In the genomic region with DNA sequence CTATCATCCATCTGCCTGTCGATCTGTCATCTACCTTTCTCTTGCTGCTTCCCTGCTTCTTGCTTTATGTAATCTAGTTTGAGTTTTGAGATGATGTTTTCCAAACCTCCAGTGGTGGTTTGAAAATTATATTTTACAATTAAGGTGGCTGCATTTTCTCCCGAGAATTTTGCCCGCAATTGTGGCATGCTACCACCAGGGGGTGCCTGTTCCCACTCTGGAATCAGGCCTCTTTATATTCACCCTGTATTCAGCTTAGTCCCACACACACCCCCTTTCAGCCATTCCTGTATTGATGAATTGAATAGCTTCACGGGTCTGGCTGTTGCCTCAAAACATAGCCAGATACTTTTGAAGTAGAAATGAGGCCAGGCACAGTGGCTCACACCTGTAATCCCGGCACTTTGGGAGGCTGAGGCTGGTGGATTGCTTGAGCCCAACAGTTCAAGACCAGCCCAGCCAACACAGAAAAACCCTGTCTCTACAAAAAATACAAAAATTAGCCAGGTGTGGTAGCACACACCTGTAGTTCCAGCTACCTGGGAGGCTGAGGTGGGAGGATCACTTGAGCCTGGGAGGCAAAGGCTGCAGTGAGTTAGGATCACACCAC, we compare ENCODE assay signal across 10 cellular contexts. TPM values are rescaled to one million over a fixed set of nuclear protein-coding genes. Genes with fewer than 3 reads are reported as not detected.
A peak's percentile ranks its signal among the peaks of the same experiment; 100 is the strongest.
DNase-seq lines count a peak whose midpoint lies in the region; ATAC-seq and TF ChIP-seq lines count a peak whose summit lies in the region.
"Had no signal": no experiment of that assay in that cellular context is flagged by ENCODE, and none has a peak within 500 bp of the region (broad histone marks: within the 10 kb centered on the region; RNA-seq: fewer than 3 reads in every experiment).

No MANE protein-coding gene starts in this region.

- no peak overlapping the region for H3K4me3 ChIP-seq in fibroblast of mammary gland (ENCODE audit: control insufficient read depth, low read depth, low read length)
- H3K4me3 ChIP-seq: left lung, thyroid gland had no signal

- no peak overlapping the region for H3K4me3 Mint-ChIP-seq in type B pancreatic cell

- TF ChIP-seq CTCF in fibroblast of mammary gland (conservative IDR thresholded peaks at IDR 0.05; ENCODE audit: control insufficient read depth, insufficient read depth, low read depth, low read length) (peak; percentile 68), type B pancreatic cell (conservative IDR thresholded peaks at IDR 0.05) (peak; percentile 76), omental fat pad (IDR thresholded peaks at IDR 0.05) (no peak)

- peaks cover 5% of the 10 kb centered on the region for H3K9me3 Mint-ChIP-seq in type B pancreatic cell

- no peaks in the 10 kb centered on the region for H3K4me1 Mint-ChIP-seq in type B pancreatic cell (ENCODE audit: unreplicated experiment)

- intact Hi-C loops in cardiac septum (cut with DNase I), result no loop called here
- intact Hi-C loops in left ventricle myocardium superior (cut with micrococcal nuclease), result no loop called here

- peaks cover 20% of the 10 kb centered on the region for H3K27me3 Mint-ChIP-seq in type B pancreatic cell

- peaks cover 9% of the 10 kb centered on the region for H3K36me3 Mint-ChIP-seq in type B pancreatic cell

- DNase-seq in cardiac septum (ENCODE audit: low spot score) (peak; percentile 4), left ventricle myocardium superior (no peak), OCI-M1 (lab: John Stamatoyannopoulos, UW) (peak; percentile 33), fibroblast of mammary gland (ENCODE audit: low read depth) (peak; percentile 30), type B pancreatic cell (ENCODE audit: extremely low spot score, unreplicated experiment) (no peak), NOMO-1 treated with DMSO at 0.1 percent for 48 hours (lab: John Stamatoyannopoulos, UW; ENCODE audit: unreplicated experiment) (no peak), omental fat pad (ENCODE audit: low spot score) (no peak), NCI-H524 treated with DMSO at 0.1 percent for 48 hours (lab: John Stamatoyannopoulos, UW) (no peak)
- DNase-seq: left lung, thyroid gland had no signal

- H3K27ac Mint-ChIP-seq in type B pancreatic cell, result no peak overlapping the region

- no peak for ATAC-seq in left ventricle myocardium superior
- no peak for ATAC-seq in omental fat pad (ENCODE audit: low FRiP score)
- ATAC-seq: left lung had no signal

RNA-seq across cellular contexts. Expression of gene PRSS22, which starts 3.2 kb away (rescaled TPM):
- total RNA-seq in cardiac septum (not detected), left ventricle myocardium superior (not detected), type B pancreatic cell (ENCODE audit: low replicate concordance) (42.5 and 56.8 TPM in 2 replicates), omental fat pad (not detected)

RNA-seq across cellular contexts. Expression of gene ZG16B, which starts 24.7 kb away (rescaled TPM):
- not detected for total RNA-seq in cardiac septum
- total RNA-seq in left ventricle myocardium superior, result 0.37 TPM
- total RNA-seq in type B pancreatic cell (ENCODE audit: low replicate concordance), result 1.5 and 1.7 TPM in 2 replicates
- total RNA-seq in omental fat pad, result 1 to 10 TPM in 1 of 4 donors, not detected in 3; 1.0 TPM
- total RNA-seq: thyroid gland had no signal

RNA-seq across cellular contexts. Expression of gene FLYWCH2, which starts 28.2 kb away (rescaled TPM):
- total RNA-seq in cardiac septum (20.8 TPM), left ventricle myocardium superior (28.6 TPM), type B pancreatic cell (ENCODE audit: low replicate concordance) (43.1 and 45.9 TPM in 2 replicates), omental fat pad (10 to 100 TPM; 22.1 to 78.7 (median 37.3) TPM)

RNA-seq across cellular contexts. Expression of gene PRSS21, which starts 37.8 kb away (rescaled TPM):
- total RNA-seq in cardiac septum (not detected), left ventricle myocardium superior (not detected), type B pancreatic cell (ENCODE audit: low replicate concordance) (not detected in 2 replicates), omental fat pad (1 to 10 TPM in 1 of 4 donors, under 1 TPM in 1, not detected in 2; 0.65 to 1.0 TPM)

RNA-seq across cellular contexts. Expression of gene PRSS41, which starts 56.5 kb away (rescaled TPM):
- not detected for total RNA-seq in cardiac septum
- not detected for total RNA-seq in left ventricle myocardium superior
- total RNA-seq in type B pancreatic cell (ENCODE audit: low replicate concordance), result not detected in 2 replicates
- not detected for total RNA-seq in omental fat pad
- total RNA-seq: left lung, thyroid gland had no signal

Comparison
In these comparisons a context has a peak if more than half of its experiments do, and no peak if none do; other contexts are left out.
1. DNase-seq: peak in cardiac septum (single experiment), OCI-M1 (single experiment) and fibroblast of mammary gland (single experiment); none in left ventricle myocardium superior (single experiment), type B pancreatic cell (single experiment), NOMO-1 treated with DMSO at 0.1 percent for 48 hours (single experiment), omental fat pad (single experiment) and NCI-H524 treated with DMSO at 0.1 percent for 48 hours (single experiment).
2. CTCF ChIP-seq: peak in fibroblast of mammary gland (single experiment) and type B pancreatic cell (single experiment); none in omental fat pad (0 of 3).
3. RNA of gene PRSS22, which starts 3.2 kb away (total RNA-seq): 42.5 to 56.8 TPM in type B pancreatic cell; not detected in cardiac septum (single experiment), not detected in left ventricle myocardium superior (single experiment) and not detected in omental fat pad; every median in the first group is over 10 times any median in the second.